Comparison of ENCODE assay signal across 8 cellular contexts in the genomic region with DNA sequence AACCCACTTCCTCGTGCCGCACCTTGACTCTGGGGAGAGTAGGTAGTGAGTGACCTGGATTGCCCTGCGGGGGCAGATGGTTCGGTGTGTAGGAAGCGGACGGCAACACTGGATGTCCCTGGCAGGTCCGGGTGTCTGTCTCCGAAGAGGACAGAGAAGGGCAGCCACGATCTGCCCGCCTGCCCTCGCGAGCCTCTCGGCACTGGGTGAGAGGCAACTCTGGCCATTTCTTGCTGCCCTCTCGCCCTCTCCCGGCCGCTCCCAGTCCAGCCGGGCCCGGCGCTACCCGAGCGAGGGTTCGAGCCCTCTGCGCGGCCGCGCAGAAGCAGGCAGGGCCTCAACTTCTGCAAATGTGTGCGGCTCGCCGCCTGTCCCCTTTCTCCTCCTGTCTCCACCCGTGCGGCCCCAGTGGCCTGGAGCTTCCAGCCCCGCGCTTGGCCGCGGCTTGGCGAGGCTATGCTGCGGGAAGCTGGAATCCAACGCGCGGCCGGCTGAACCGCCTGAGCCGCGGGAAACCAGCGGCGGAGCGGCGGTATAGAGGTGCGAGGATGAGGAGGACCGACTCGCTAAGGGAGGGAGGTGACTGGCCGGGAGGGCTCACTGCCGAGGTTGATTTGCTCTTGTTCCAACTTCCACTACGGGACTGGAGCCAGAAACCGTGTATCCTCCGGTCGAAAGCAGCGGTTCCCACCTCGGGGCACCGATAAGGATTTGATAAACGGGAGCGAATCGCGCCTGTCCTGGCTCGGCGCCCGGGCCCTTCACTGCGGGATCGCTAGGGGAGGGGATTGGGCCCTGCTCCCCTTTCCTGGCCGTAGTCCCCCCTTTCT. TPM values are rescaled to one million over a fixed set of nuclear protein-coding genes. Genes with fewer than 3 reads are reported as not detected.
DNase-seq lines count a peak whose midpoint lies in the region; ATAC-seq, FAIRE-seq and TF ChIP-seq lines count a peak whose summit lies in the region.

No MANE protein-coding gene starts in this region.

- no peaks in the 10 kb centered on the region; the same call in 2 of the 3 replicates for H3K79me2 ChIP-seq in K562 (ENCODE audit: control insufficient read depth, insufficient read depth, low read length)

- H3K4me2 ChIP-seq in K562 (ENCODE audit: insufficient read depth, low read length), result peak overlapping the region; percentile 80

- POLR2A ChIA-PET in K562 (lab: Yijun Ruan, JAX), result interaction anchor here (0.5 to 2.2 kb wide), 6 partner anchors 11 to 240 kb away, joined by 3 to 7 read pairs (median 6); no protein-coding TSS in a partner anchor

- CTCF ChIA-PET in K562 (lab: Yijun Ruan, JAX; ENCODE audit: low intra/inter-chr PET ratio), result interaction anchor here (2.0 kb wide), 1 partner anchor 66 kb away, joined by 7 read pairs; no protein-coding TSS in a partner anchor

- H3K36me3 ChIP-seq in K562 (ENCODE audit: control insufficient read depth, insufficient read depth, low read length) (no peaks in the 10 kb centered on the region), sigmoid colon (no peaks in the 10 kb centered on the region)

- H3K4me3 ChIP-seq in K562 (peak overlapping the region; percentile 56), iPS-11a (ENCODE audit: low read depth, low read length) (peak overlapping the region; percentile 24), sigmoid colon (peak overlapping the region; percentile 62 to 81 (median 72))

- ATAC-seq in K562 (peak; percentile 35), GM18868 (IDR thresholded peaks at IDR 0.05; ENCODE audit: unreplicated experiment) (no peak)

- peaks cover 4% of the 10 kb centered on the region for H3K9me1 ChIP-seq in K562 (ENCODE audit: control insufficient read depth, insufficient read depth, low read length)

- TF ChIP-seq EP300 in K562 (IDR thresholded peaks at IDR 0.05; ENCODE audit: low read length) (no peak), sigmoid colon (IDR thresholded peaks at IDR 0.05) (no peak)

- H3K27me3 ChIP-seq in K562 (ENCODE audit: control insufficient read depth in 2 of 2, insufficient read depth in 2 of 2, low read length in 2 of 2) (peaks cover 5 to 13% of the 10 kb centered on the region in 2 experiments; a peak in 3 of 5 replicates), sigmoid colon (no peaks in the 10 kb centered on the region)

- peak overlapping the region; percentile 89 for H2AFZ ChIP-seq in K562 (ENCODE audit: low read depth, low read length)

- intact Hi-C loops in K562 (cut with micrococcal nuclease) (loop anchor here (1.0 to 10.0 kb wide), 4 partner anchors 42 to 284 kb away; no protein-coding TSS in a partner anchor), sigmoid colon (cut with DNase I) (loop anchor here (1.0 to 10.0 kb wide), 5 partner anchors 37 to 286 kb away; no protein-coding TSS in a partner anchor)

- DNase-seq in activated CD4-positive, CD25-positive, alpha-beta regulatory T cell treated with anti-CD3 and anti-CD28 coated beads, Interleukin-2, amount 50 U/mL, for 72 hours, result peak; percentile 37
- DNase-seq in activated CD4-positive, CD25-positive, alpha-beta regulatory T cell (lab: John Stamatoyannopoulos, UW), result no peak
- DNase-seq in RPMI7951 (ENCODE audit: low read depth), result peak; percentile 47
- peak; percentile 26 to 59 (median 40) for DNase-seq in K562 (ENCODE audit: extremely low read depth in 1 of 4, low spot score in 3 of 4)
- peak; percentile 77 for DNase-seq in sigmoid colon
- DNase-seq in G401 (ENCODE audit: low spot score), result no peak

- H3K27ac ChIP-seq in K562 (ENCODE audit: extremely low read depth, low read depth, low read length) (peak overlapping the region; percentile 66; the same call in 1 of the 3 replicates), sigmoid colon (peak overlapping the region; percentile 88 to 93 (median 90))

- H3K9ac ChIP-seq in K562 (ENCODE audit: insufficient read depth in 1 of 2, low read depth in 2 of 2, low read length in 2 of 2), result peak overlapping the region; percentile 56 to 91; a peak in 3 of 4 replicates

- BruUV-seq in K562 (replicated peaks; lab: Mats Ljungman, UMichigan), result no TSS peak

- TF ChIP-seq CTCF in K562 (IDR thresholded peaks at IDR 0.05 in 2 of 3, conservative IDR thresholded peaks at IDR 0.05 in 1 of 3; ENCODE audit: insufficient read depth in 2 of 3, low read depth in 1 of 3, low read length in 3 of 3), result peak; percentile 10 to 24 (median 12); a peak in 1 of 6 replicates
- peak in 2 of 4 experiments; percentile 10 to 26 for TF ChIP-seq CTCF in sigmoid colon (IDR thresholded peaks at IDR 0.05)

- TF ChIP-seq RAD21 in K562 (CRISPR knock-in tag; conservative IDR thresholded peaks at IDR 0.05 in 1 of 2, IDR thresholded peaks at IDR 0.05 in 1 of 2), result peak; percentile 34 to 38; a peak in 3 of 4 replicates

- FAIRE-seq in K562 (lab: Jason Lieb, UNC), result no peak

- 2% methylated on average over 61 of the region's 70 CpGs for WGBS in K562 (ENCODE audit: insufficient coverage, low coverage, missing lambda C conversion rate)
- 0 to 1% methylated on average over 70 of the region's 70 CpGs for WGBS in sigmoid colon, 2 donors

- in situ Hi-C loops in K562 (cut with MboI), result loop anchor here (5.0 kb wide), 1 partner anchor 69 kb away; no protein-coding TSS in a partner anchor
- in situ Hi-C loops in G401 (cut with HindIII; ENCODE audit: low sequenced_read_pairs), result no loop called here

- H3K9me3 ChIP-seq in K562 (replicated peaks; ENCODE audit: control insufficient read depth, insufficient read depth, low read depth, low read length), result no peaks in the 10 kb centered on the region
- no peaks in the 10 kb centered on the region for H3K9me3 ChIP-seq in sigmoid colon

- H3K4me1 ChIP-seq in K562 (replicated peaks in 1 of 2; ENCODE audit: control insufficient read depth in 2 of 2, insufficient read depth in 2 of 2, low read length in 2 of 2) (peaks cover 16 to 39% of the 10 kb centered on the region in 2 experiments), sigmoid colon (peaks cover 0 to 31% (median 16%) of the 10 kb centered on the region in 4 donors)

- peaks cover 6% of the 10 kb centered on the region for H4K20me1 ChIP-seq in K562 (replicated peaks; ENCODE audit: control insufficient read depth, insufficient read depth, low read length)

- TF ChIP-seq POLR2A in K562 (conservative IDR thresholded peaks at IDR 0.05), result no peak
- TF ChIP-seq POLR2A in sigmoid colon (IDR thresholded peaks at IDR 0.05), result no peak

TF ChIP-seq in K562, 482 proteins besides CTCF, POLR2A, EP300 and RAD21 (continues in another document):
- TF ChIP-seq, protein P1, sequence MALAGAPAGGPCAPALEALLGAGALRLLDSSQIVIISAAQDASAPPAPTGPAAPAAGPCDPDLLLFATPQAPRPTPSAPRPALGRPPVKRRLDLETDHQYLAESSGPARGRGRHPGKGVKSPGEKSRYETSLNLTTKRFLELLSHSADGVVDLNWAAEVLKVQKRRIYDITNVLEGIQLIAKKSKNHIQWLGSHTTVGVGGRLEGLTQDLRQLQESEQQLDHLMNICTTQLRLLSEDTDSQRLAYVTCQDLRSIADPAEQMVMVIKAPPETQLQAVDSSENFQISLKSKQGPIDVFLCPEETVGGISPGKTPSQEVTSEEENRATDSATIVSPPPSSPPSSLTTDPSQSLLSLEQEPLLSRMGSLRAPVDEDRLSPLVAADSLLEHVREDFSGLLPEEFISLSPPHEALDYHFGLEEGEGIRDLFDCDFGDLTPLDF (CRISPR knock-in tag; IDR thresholded peaks at IDR 0.05), result no peak
- TF ChIP-seq L3MBTL2 (IDR thresholded peaks at IDR 0.05), result peak; percentile 86
- TF ChIP-seq, protein P2, sequence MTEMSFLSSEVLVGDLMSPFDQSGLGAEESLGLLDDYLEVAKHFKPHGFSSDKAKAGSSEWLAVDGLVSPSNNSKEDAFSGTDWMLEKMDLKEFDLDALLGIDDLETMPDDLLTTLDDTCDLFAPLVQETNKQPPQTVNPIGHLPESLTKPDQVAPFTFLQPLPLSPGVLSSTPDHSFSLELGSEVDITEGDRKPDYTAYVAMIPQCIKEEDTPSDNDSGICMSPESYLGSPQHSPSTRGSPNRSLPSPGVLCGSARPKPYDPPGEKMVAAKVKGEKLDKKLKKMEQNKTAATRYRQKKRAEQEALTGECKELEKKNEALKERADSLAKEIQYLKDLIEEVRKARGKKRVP (CRISPR knock-in tag; IDR thresholded peaks at IDR 0.05), result 0 out of 2 replicates have a peak, but pooled peaks have one; percentile 15

RNA-seq across cellular contexts. Expression of gene EPAS1, which starts 1.5 kb away (rescaled TPM):
- total RNA-seq in RPMI7951 (2014; rRNA removed; shearing (Covaris generic)), result 12.3 and 18.5 TPM in 2 replicates
- total RNA-seq in K562 (2011; cell fraction: chromatin; rRNA removed; ENCODE audit: low replicate concordance), result 16.7 and 39.1 TPM in 2 replicates
- 11.2 and 15.0 TPM in 2 replicates for total RNA-seq in K562 (2011; cell fraction: nucleolus; rRNA removed)
- 13.9 and 14.0 TPM in 2 replicates for total RNA-seq in K562 (2011; cell fraction: nucleoplasm; rRNA removed)
- total RNA-seq in K562 (2014; rRNA removed) (1.8 and 4.3 TPM in 2 replicates), K562 (2014; rRNA removed; fragmentation: Illumina TruSeq; extraction: Trizol) (2.6 and 4.1 TPM in 2 replicates), K562 (2015; rRNA removed; fragmentation: Illumina TruSeq; extraction: Trizol) (5.3 and 5.6 TPM in 2 replicates), K562 (2021) (9.9 and 11.2 TPM in 2 replicates), sigmoid colon (10 to 100 TPM; 56.8 to 97.8 (median 61.1) TPM)
- polyA plus RNA-seq in K562 (2011; rRNA removed) (4.1 and 14.1 TPM in 2 replicates), K562 (2014; fragmentation: Illumina TruSeq; extraction: Trizol) (4.6 and 6.2 TPM in 2 replicates), K562 (2014; fragmentation: Nextera tagmentation; extraction: Ambion mirVana) (under 1 TPM; 0.25 to 0.56 TPM), K562 (2014; rRNA removed) (2.9 and 3.6 TPM in 2 replicates), sigmoid colon (10 to 100 TPM; 57.8 to 82.8 (median 64.3) TPM)
- 3.4 and 4.8 TPM in 2 replicates for polyA plus RNA-seq in K562 (2011; cell fraction: cytosol; rRNA removed)
- polyA plus RNA-seq in K562 (2011; cell fraction: nucleus; rRNA removed), result 15.8 and 17.6 TPM in 2 replicates
- 13.3 and 35.0 TPM in 2 replicates for polyA plus RNA-seq in K562 (2012)
- 6.0 and 12.7 TPM in 2 replicates for polyA minus RNA-seq in K562 (2011; rRNA and poly(A)+ RNA removed)
- polyA minus RNA-seq in K562 (2011; cell fraction: cytosol; rRNA and poly(A)+ RNA removed), result 6.8 and 16.1 TPM in 2 replicates
- 14.5 and 17.2 TPM in 2 replicates for polyA minus RNA-seq in K562 (2011; cell fraction: nucleus; rRNA and poly(A)+ RNA removed)
- total RNA-seq in G401 (2014; rRNA removed; shearing (Covaris generic)), result 0.03 TPM in 1 of 2 replicates, not detected in the other

Comparison
In these comparisons a context has a peak if more than half of its experiments do, and no peak if none do; other contexts are left out.
1. DNase-seq: peak in activated CD4-positive, CD25-positive, alpha-beta regulatory T cell treated with anti-CD3 and anti-CD28 coated beads, Interleukin-2, amount 50 U/mL, for 72 hours (single experiment), RPMI7951 (single experiment), K562 (4 of 4) and sigmoid colon (single experiment); none in activated CD4-positive, CD25-positive, alpha-beta regulatory T cell (0 of 4) and G401 (single experiment).
2. Peak in every context shown above with its lines, with median percentiles within 50 percentile points of each other: H3K4me3 ChIP-seq.